2 cellular contexts compared by ENCODE assay signal in the genomic region with DNA sequence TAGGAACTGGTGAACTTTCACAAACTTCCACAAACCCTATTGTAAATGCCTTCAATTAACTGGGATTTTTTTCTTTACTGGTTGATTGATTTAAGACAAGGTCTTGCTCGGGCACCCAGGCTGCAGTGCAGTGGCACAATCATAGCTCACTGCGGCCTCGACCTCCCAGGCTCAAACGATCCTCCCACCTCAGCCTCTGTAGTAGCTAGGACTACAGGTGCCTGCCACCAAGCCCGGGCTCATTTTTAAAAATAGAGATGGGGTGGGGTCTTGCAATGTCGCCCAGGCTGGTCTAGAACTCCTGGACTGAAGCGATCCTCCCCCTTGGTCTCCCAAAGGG.
TF ChIP-seq lines count a peak whose summit lies in the region.

No MANE protein-coding gene starts in this region.

TF ChIP-seq in K562, 482 proteins besides CTCF, POLR2A, EP300 and RAD21:
- TF ChIP-seq MXI1 (IDR thresholded peaks at IDR 0.05; ENCODE audit: low read depth, low read length) (no peak), SPI1 (IDR thresholded peaks at IDR 0.05; ENCODE audit: borderline replicate concordance, low read depth, low read length) (0 out of 2 replicates have a peak, but pooled peaks have one; percentile 86)

TF ChIP-seq in GM12891, 5 proteins besides CTCF, POLR2A, EP300 and RAD21:
- TF ChIP-seq PAX5 (IDR thresholded peaks at IDR 0.05; ENCODE audit: insufficient read depth, low read length, severe bottlenecking) (no peak), POU2F2 (IDR thresholded peaks at IDR 0.05; ENCODE audit: low read depth, low read length) (no peak), POLR2AphosphoS5 (IDR thresholded peaks at IDR 0.05; ENCODE audit: low read depth, low read length) (no peak), SPI1 (IDR thresholded peaks at IDR 0.05; ENCODE audit: low read depth, low read length) (no peak; the same call in 1 of the 2 replicates), TAF1 (IDR thresholded peaks at IDR 0.05; ENCODE audit: low read depth, low read length) (no peak)
